19 cellular contexts compared by ENCODE assay signal in the genomic region with DNA sequence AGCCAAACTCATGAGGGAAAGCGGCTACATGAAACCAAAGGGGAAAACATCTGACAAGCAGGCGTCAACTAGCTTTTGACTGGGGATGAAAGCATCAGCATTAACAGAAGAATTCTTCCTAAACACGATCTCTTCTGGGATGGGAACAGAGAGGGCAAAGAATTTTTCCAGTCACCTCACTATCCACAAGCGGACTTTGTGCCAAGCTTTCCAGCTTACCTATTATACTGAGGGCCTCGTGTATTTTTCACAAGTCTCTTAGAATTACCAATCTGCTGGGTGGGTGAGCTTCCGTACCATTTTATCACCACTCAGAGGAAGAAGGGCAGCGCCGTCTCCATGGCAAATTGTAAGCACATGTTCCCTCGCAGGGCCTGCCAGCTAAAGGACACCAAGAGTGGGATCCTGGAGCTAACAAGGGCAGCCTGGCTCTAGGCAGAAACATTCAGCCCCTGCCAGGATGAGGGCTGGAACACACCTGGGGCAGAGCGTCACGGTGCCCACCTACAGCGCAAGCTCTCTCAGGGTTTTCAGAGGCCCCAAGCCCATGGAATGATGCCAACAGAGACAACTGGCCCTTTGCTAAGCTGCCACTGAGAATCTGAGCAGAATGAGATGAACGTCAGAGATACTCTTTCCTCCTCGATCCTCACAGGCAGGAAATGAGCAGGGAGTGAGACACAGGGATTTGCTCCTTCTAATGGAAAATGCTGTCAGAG.
DNase-seq lines count a peak whose midpoint lies in the region; ATAC-seq and TF ChIP-seq lines count a peak whose summit lies in the region.
"Had no signal": no experiment of that assay in that cellular context is flagged by ENCODE, and none has a peak within 500 bp of the region (broad histone marks: within the 10 kb centered on the region; RNA-seq: fewer than 3 reads in every experiment).

No MANE protein-coding gene starts in this region.

- intact Hi-C loops in CD14-positive monocyte (cut with micrococcal nuclease) = no loop called here

- no peak for TF ChIP-seq CTCF in CD14-positive monocyte (IDR thresholded peaks at IDR 0.05)
- no peak for TF ChIP-seq CTCF in nephron progenitor cell (IDR thresholded peaks at IDR 0.05)

- no peaks in the 10 kb centered on the region for H3K27me3 Mint-ChIP-seq in CD14-positive monocyte (ENCODE audit: low read depth in 3 of 3)
- peaks cover 14% of the 10 kb centered on the region for H3K27me3 Mint-ChIP-seq in nephron progenitor cell (ENCODE audit: low read depth, poor library complexity)
- H3K27me3 Mint-ChIP-seq: activated naive CD4-positive, alpha-beta T cell treated with anti-CD3 and anti-CD28 coated beads, Interleukin-2, amount 50 U/mL, for 24 hours; effector memory CD8-positive, alpha-beta T cell; type B pancreatic cell had no signal

- no peak for DNase-seq in CD14-positive monocyte (ENCODE audit: low spot score)
- DNase-seq in HT1080 (ENCODE audit: low read depth) = peak; percentile 13
- DNase-seq in nephron progenitor cell = no peak
- DNase-seq in NCI-H2107 treated with DMSO at 0.1 percent for 48 hours (lab: John Stamatoyannopoulos, UW; ENCODE audit: unreplicated experiment) = no peak
- no peak for DNase-seq in activated CD4-positive, CD25-positive, alpha-beta regulatory T cell (lab: John Stamatoyannopoulos, UW)
- DNase-seq: AML-193; DND-41; effector memory CD8-positive, alpha-beta T cell; esophagus squamous epithelium; glutamatergic neuron; left colon; NCI-H146; NCI-H226; psoas muscle had no signal

- H3K9me3 Mint-ChIP-seq in CD14-positive monocyte (no peaks in the 10 kb centered on the region), nephron progenitor cell (no peaks in the 10 kb centered on the region)
- H3K9me3 Mint-ChIP-seq: activated naive CD4-positive, alpha-beta T cell treated with anti-CD3 and anti-CD28 coated beads, Interleukin-2, amount 50 U/mL, for 24 hours; effector memory CD8-positive, alpha-beta T cell; type B pancreatic cell had no signal

- H3K27ac Mint-ChIP-seq in CD14-positive monocyte (peak overlapping the region in 5 of 7 donors; percentile 12 to 54 (median 26)), nephron progenitor cell (peak overlapping the region; percentile 83)
- H3K27ac Mint-ChIP-seq: activated naive CD4-positive, alpha-beta T cell treated with anti-CD3 and anti-CD28 coated beads, Interleukin-2, amount 50 U/mL, for 24 hours; effector memory CD8-positive, alpha-beta T cell; type B pancreatic cell had no signal

- H3K4me3 Mint-ChIP-seq in CD14-positive monocyte = no peak overlapping the region
- H3K4me3 Mint-ChIP-seq in nephron progenitor cell = no peak overlapping the region
- H3K4me3 Mint-ChIP-seq: activated naive CD4-positive, alpha-beta T cell treated with anti-CD3 and anti-CD28 coated beads, Interleukin-2, amount 50 U/mL, for 24 hours; effector memory CD8-positive, alpha-beta T cell; type B pancreatic cell had no signal

- peak overlapping the region; percentile 22 for H3K27ac ChIP-seq in angular gyrus (ENCODE audit: low read depth, low read length)
- H3K27ac ChIP-seq: psoas muscle had no signal

- no peak for ATAC-seq in GM19023 (IDR thresholded peaks at IDR 0.05; ENCODE audit: unreplicated experiment)
- no peak for ATAC-seq in HG03571 (IDR thresholded peaks at IDR 0.05; ENCODE audit: unreplicated experiment)
- ATAC-seq: effector memory CD8-positive, alpha-beta T cell; left colon; psoas muscle had no signal

- H3K4me1 Mint-ChIP-seq in CD14-positive monocyte (no peaks in the 10 kb centered on the region), nephron progenitor cell (peaks cover 34% of the 10 kb centered on the region)
- H3K4me1 Mint-ChIP-seq: activated naive CD4-positive, alpha-beta T cell treated with anti-CD3 and anti-CD28 coated beads, Interleukin-2, amount 50 U/mL, for 24 hours had no signal

- H3K36me3 Mint-ChIP-seq in CD14-positive monocyte (peaks cover 46 to 89% of the 10 kb centered on the region in 2 donors), nephron progenitor cell (ENCODE audit: low read depth) (peaks cover 3% of the 10 kb centered on the region)
- H3K36me3 Mint-ChIP-seq: type B pancreatic cell had no signal
